Comparison of ENCODE assay signal across 9 cellular contexts in the genomic region with DNA sequence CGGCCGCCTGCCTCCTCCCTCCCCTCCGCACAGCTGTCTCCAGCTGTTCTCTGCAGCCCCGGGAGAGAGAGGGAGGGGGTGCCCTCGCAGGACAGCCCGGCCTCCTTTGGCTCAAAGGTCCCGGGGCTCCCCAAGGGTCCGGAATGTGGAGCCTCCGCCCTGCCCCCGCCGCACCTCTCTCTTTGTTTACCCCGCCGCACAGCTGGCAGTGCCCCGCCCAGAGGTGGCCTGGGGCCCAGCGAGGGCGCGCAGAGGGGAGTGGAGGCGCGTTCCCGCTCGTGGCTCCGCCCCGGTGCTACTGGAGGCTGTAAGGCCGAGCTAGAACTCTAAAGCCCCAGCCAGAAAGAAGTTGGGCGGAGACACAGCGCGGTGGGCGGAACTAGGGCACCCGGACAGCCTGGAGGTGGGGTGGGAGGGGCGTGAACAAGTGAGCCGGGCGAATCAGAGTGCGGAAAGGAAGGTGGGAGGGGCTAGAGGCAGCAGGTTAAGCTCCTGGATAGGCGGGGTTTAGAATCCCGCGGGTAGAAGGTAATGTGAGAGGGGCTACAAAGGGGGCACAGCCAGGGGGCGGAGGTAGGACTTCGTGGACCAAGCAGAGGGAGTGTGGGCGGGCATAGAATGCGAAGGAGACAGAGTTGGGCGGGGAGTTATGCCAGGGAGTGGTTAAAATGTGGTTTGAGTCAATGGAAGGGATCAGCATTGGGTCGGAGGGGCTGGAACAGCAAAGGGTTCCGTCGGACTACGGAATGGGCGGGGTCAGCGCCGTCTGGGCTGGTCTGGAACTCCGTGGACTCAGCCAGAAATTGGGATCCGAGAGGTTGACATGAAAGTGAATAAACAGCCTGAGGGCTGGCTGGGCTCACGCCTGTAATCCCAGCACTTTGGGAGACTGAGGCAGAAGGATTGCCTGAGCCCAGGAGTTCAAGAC. TPM values are rescaled to one million over a fixed set of nuclear protein-coding genes. Genes with fewer than 3 reads are reported as not detected.
DNase-seq lines count a peak whose midpoint lies in the region; ATAC-seq and TF ChIP-seq lines count a peak whose summit lies in the region.
"Had no signal": no experiment of that assay in that cellular context is flagged by ENCODE, and none has a peak within 500 bp of the region (broad histone marks: within the 10 kb centered on the region; RNA-seq: fewer than 3 reads in every experiment).

No MANE protein-coding gene starts in this region.

- BruUV-seq in Caco-2 (replicated peaks; lab: Mats Ljungman, UMichigan) = no TSS peak
- no TSS peak for BruUV-seq in PC-3 (replicated peaks; lab: Mats Ljungman, UMichigan)

- H3K27ac ChIP-seq in PC-3 (ENCODE audit: low read length) (no peak overlapping the region), mucosa of rectum (ENCODE audit: low read depth in 2 of 2, low read length in 2 of 2) (peak overlapping the region; percentile 97)
- H3K27ac ChIP-seq: neutrophil had no signal

- no peaks in the 10 kb centered on the region for H3K9me3 ChIP-seq in Caco-2
- H3K9me3 ChIP-seq in PC-3 (ENCODE audit: low read length) = no peaks in the 10 kb centered on the region
- no peaks in the 10 kb centered on the region for H3K9me3 ChIP-seq in mucosa of rectum (ENCODE audit: control insufficient read depth in 2 of 2, low read length in 2 of 2)
- H3K9me3 ChIP-seq: neutrophil had no signal

- TF ChIP-seq POLR2A in erythroblast (IDR thresholded peaks at IDR 0.05; ENCODE audit: low read length) = peak; percentile 43

- peaks cover 28% of the 10 kb centered on the region for H3K36me3 Mint-ChIP-seq in Caco-2 (ENCODE audit: insufficient read depth, unreplicated experiment)

- no peaks in the 10 kb centered on the region for H3K9me3 Mint-ChIP-seq in Caco-2 (ENCODE audit: unreplicated experiment)

- no peaks in the 10 kb centered on the region for H3K79me2 ChIP-seq in PC-3 (ENCODE audit: low read length)

- peak; percentile 100 for DNase-seq in Caco-2
- DNase-seq in HuH-7.5 (ENCODE audit: low spot score) = peak; percentile 100
- DNase-seq in PC-3 = peak; percentile 97
- DNase-seq in activated T-cell treated with anti-CD3 and anti-CD28 coated beads, Interleukin-2, amount 50 U/mL, for 1 hour = peak; percentile 97
- DNase-seq in erythroblast (lab: John Stamatoyannopoulos, UW) = peak; percentile 98 to 99
- peak; percentile 93 to 94 for DNase-seq in stimulated activated CD8-positive, alpha-beta memory T cell treated with anti-CD3 and anti-CD28 coated beads, Interleukin-4, amount 100 ng/mL, for 4 hours (ENCODE audit: low read depth in 2 of 2, low spot score in 1 of 2)

- H3K27me3 ChIP-seq in Caco-2 (replicated peaks; ENCODE audit: control insufficient read depth, insufficient read depth, low read length) (no peaks in the 10 kb centered on the region; the same call in 1 of the 2 replicates), PC-3 (ENCODE audit: low read length) (no peaks in the 10 kb centered on the region), mucosa of rectum (ENCODE audit: control insufficient read depth in 2 of 2, insufficient read depth in 2 of 2, low read length in 2 of 2) (peaks cover 10 to 13% of the 10 kb centered on the region in 2 donors)

- H3K36me3 ChIP-seq in Caco-2 (ENCODE audit: control insufficient read depth, insufficient read depth, low read length) (no peaks in the 10 kb centered on the region), PC-3 (ENCODE audit: low read depth, low read length) (no peaks in the 10 kb centered on the region), mucosa of rectum (ENCODE audit: control insufficient read depth in 2 of 2, insufficient read depth in 2 of 2, low read length in 2 of 2) (no peaks in the 10 kb centered on the region)
- H3K36me3 ChIP-seq: neutrophil had no signal

- H4K20me1 ChIP-seq in PC-3 (ENCODE audit: low read length) = no peaks in the 10 kb centered on the region

- H3K9ac ChIP-seq in PC-3 (ENCODE audit: low read length) (no peak overlapping the region), mucosa of rectum (ENCODE audit: low read depth in 1 of 2, low read length in 2 of 2) (peak overlapping the region; percentile 60 to 86)

- no peaks in the 10 kb centered on the region for H3F3A ChIP-seq in PC-3 (ENCODE audit: low read length, unreplicated experiment)

- H3K4me3 ChIP-seq in Caco-2 (ENCODE audit: low read depth, low read length) (peak overlapping the region; percentile 55), PC-3 (ENCODE audit: low read length) (peak overlapping the region; percentile 68), mucosa of rectum (ENCODE audit: low read length in 2 of 2) (peak overlapping the region; percentile 74 to 80)

- H3K27ac Mint-ChIP-seq in Caco-2 (ENCODE audit: unreplicated experiment) = peak overlapping the region; percentile 72

- peak overlapping the region; percentile 87 for H3K4me3 Mint-ChIP-seq in Caco-2 (ENCODE audit: unreplicated experiment)

- CTCF ChIA-PET in Caco-2 (lab: Charles Lee) (interaction anchor here (0.6 to 4.3 kb wide), 26 partner anchors 10 to 759 kb away, joined by 3 to 45 read pairs (median 5); partner anchors contain the start of genes BLVRB and RAB4B), PC-3 (lab: Charles Lee) (interaction anchor here (1.4 to 2.3 kb wide), 3 partner anchors 30 to 140 kb away, joined by 8 to 16 read pairs (median 14); partner anchors contain the start of gene BLVRB)

- peaks cover 11% of the 10 kb centered on the region for H3K27me3 Mint-ChIP-seq in Caco-2 (ENCODE audit: insufficient read depth, unreplicated experiment)

- no peak for TF ChIP-seq CTCF in Caco-2 (IDR thresholded peaks at IDR 0.05; ENCODE audit: insufficient read depth in 1 of 2, low read depth in 1 of 2, low read length in 1 of 2, severe bottlenecking in 1 of 2, unreplicated experiment in 1 of 2)
- no peak for TF ChIP-seq CTCF in PC-3 (conservative IDR thresholded peaks at IDR 0.05; ENCODE audit: low read depth, low read length)

- intact Hi-C loops in Caco-2 (cut with micrococcal nuclease; ENCODE audit: unreplicated experiment) = loop anchor here (1.0 to 5.0 kb wide), 4 partner anchors 10 to 297 kb away; partner anchors contain the start of genes BLVRB and SPTBN4
- intact Hi-C loops in PC-3 (cut with micrococcal nuclease) = no loop called here

- no peaks in the 10 kb centered on the region for H3K9me2 ChIP-seq in PC-3 (replicated peaks; ENCODE audit: low read length)

- H3K4me2 ChIP-seq in PC-3 (ENCODE audit: low read length) = peak overlapping the region; percentile 97

- peaks cover 54% of the 10 kb centered on the region for H3K4me1 Mint-ChIP-seq in Caco-2 (ENCODE audit: low read depth, unreplicated experiment)

- 0 out of 2 replicates have a peak overlapping the region, but pooled peaks have one; percentile 61 for H2AFZ ChIP-seq in PC-3 (ENCODE audit: low read length)

- peak; percentile 72 for ATAC-seq in GM21515 (IDR thresholded peaks at IDR 0.05; ENCODE audit: unreplicated experiment)
- peak; percentile 66 for ATAC-seq in PC-3

- H3K4me1 ChIP-seq in Caco-2 = peaks cover 54% of the 10 kb centered on the region
- peaks cover 34% of the 10 kb centered on the region for H3K4me1 ChIP-seq in PC-3 (ENCODE audit: insufficient read depth, low read length)
- H3K4me1 ChIP-seq in mucosa of rectum (ENCODE audit: control insufficient read depth in 2 of 2, insufficient read depth in 2 of 2, low read length in 2 of 2) = peaks cover 67 to 71% of the 10 kb centered on the region in 2 donors

- POLR2A ChIA-PET in Caco-2 (lab: Charles Lee) = interaction anchor here (0.6 to 2.1 kb wide), 8 partner anchors 11 to 377 kb away, joined by 3 to 10 read pairs (median 4); partner anchors contain the start of genes BLVRB, CCNP, COQ8B and ITPKC
- POLR2A ChIA-PET in PC-3 (lab: Charles Lee; ENCODE audit: unreplicated experiment) = interaction anchor here (0.6 kb wide), 1 partner anchor 138 kb away, joined by 4 read pairs; no protein-coding TSS in a partner anchor

RNA-seq across cellular contexts. Expression of gene LTBP4, which starts 2.8 kb away (rescaled TPM):
- total RNA-seq in Caco-2 (2022) (25.5 and 30.8 TPM in 2 replicates), PC-3 (2014; rRNA removed) (8.9 and 16.7 TPM in 2 replicates)

RNA-seq across cellular contexts. Expression of gene SHKBP1, which starts 27.3 kb away (rescaled TPM):
- total RNA-seq in Caco-2 (2022) = 81.6 and 82.6 TPM in 2 replicates
- 43.0 and 63.2 TPM in 2 replicates for total RNA-seq in PC-3 (2014; rRNA removed)
